In genomic region chr1:246213036-246213435, GRCh38 we compare ENCODE assay signal across 27 cellular contexts.
"Had no signal": no experiment of that assay in that cellular context is flagged by ENCODE, and none has a peak within 500 bp of the region (broad histone marks: within the 10 kb centered on the region; RNA-seq: fewer than 3 reads in every experiment).

No MANE protein-coding gene starts in this region.

- DNase-seq: activated CD4-positive, alpha-beta memory T cell treated with anti-CD3 and anti-CD28 coated beads for 36 hours; activated CD4-positive, alpha-beta T cell treated with anti-CD3 and anti-CD28 coated beads, Interleukin-2, amount 10 ng/mL, durations not matched to agents 7 days and 5 days; activated CD4-positive, CD25-positive, alpha-beta regulatory T cell; activated CD8-positive, alpha-beta memory T cell treated with anti-CD3 and anti-CD28 coated beads for 24 hours; activated effector memory CD4-positive, alpha-beta T cell treated with anti-CD3 and anti-CD28 coated beads, Interleukin-2, amount 50 U/mL, for 16 hours; activated naive CD4-positive, alpha-beta T cell treated with Interleukin-2 at 50 U/mL for 16 hours; activated naive CD8-positive, alpha-beta T cell treated with anti-CD3 and anti-CD28 coated beads, Interleukin-2, amount 50 U/mL, for 24 hours; activated T-cell treated with anti-CD3 and anti-CD28 coated beads, Interleukin-2, amount 50 U/mL, for 4 hours; amniotic stem cell; body of pancreas; central memory CD4-positive, alpha-beta T cell; NCI-H1105 treated with DMSO at 0.1 percent for 48 hours; NCI-H146; NCI-H187 treated with DMSO at 0.1 percent for 48 hours; NCI-H2081 treated with DMSO at 0.1 percent for 48 hours; NCI-H2171; NCI-H2227 treated with DMSO at 0.1 percent for 48 hours; NCI-H510A; NCI-H526 treated with DMSO at 0.1 percent for 48 hours; PC-3; SHP77 treated with DMSO at 0.1 percent for 48 hours; T-helper 2 cell; T1000 had no signal

- H3K4me3 ChIP-seq: ascending aorta, body of pancreas, coronary artery had no signal

- ATAC-seq: activated naive CD4-positive, alpha-beta T cell treated with anti-CD3 and anti-CD28 coated beads, Interleukin-2, amount 50 U/mL, for 72 hours; activated naive CD8-positive, alpha-beta T cell treated with anti-CD3 and anti-CD28 coated beads, Interleukin-2, amount 50 U/mL, for 24 hours; activated T-cell treated with anti-CD3 and anti-CD28 coated beads, Interleukin-2, amount 50 U/mL, for 4 hours; body of pancreas; PC-3 had no signal

- H3K9me3 ChIP-seq: ascending aorta, body of pancreas had no signal

- H3K36me3 ChIP-seq: ascending aorta had no signal

- H3K27me3 ChIP-seq: ascending aorta, body of pancreas had no signal

- H3K27ac ChIP-seq: ascending aorta, body of pancreas, coronary artery, VCaP had no signal

- H3K4me1 ChIP-seq: ascending aorta, body of pancreas had no signal
